ENCODE assay signal across 1 cellular context in the genomic region with DNA sequence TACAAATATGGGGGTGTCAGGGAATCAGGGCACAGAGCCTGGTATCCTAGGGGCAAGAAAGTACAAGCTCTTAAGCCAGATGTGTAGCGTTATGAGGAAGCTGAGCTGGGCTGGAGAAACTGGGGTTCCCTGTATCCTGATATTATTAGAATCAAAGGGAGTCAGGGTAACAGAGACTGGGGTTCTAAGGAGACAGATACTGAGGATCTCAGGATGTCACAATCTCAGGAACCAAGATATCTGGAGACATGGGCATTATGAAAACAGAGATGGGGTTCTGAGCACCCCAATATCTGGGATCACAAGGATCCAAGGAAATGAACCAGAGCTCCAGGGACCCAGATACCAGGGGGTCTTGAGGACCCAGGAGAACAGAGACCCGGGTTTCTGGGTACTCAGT.
TF ChIP-seq lines count a peak whose summit lies in the region.

No MANE protein-coding gene starts in this region.

TF ChIP-seq in SK-N-SH, 30 proteins besides CTCF, POLR2A, EP300 and RAD21 (continued from another document):
- TF ChIP-seq ELF1 (IDR thresholded peaks at IDR 0.05) (no peak), MXI1 (IDR thresholded peaks at IDR 0.05; ENCODE audit: low read depth, low read length) (no peak), MAX (IDR thresholded peaks at IDR 0.05; ENCODE audit: low read depth) (no peak), FOXJ3 (CRISPR knock-in tag; IDR thresholded peaks at IDR 0.05) (no peak), POLR2AphosphoS5 (IDR thresholded peaks at IDR 0.05; ENCODE audit: low read depth, low read length) (no peak), CHD2 (IDR thresholded peaks at IDR 0.05; ENCODE audit: low read length, partially characterized antibody) (no peak), TCF12 (IDR thresholded peaks at IDR 0.05) (no peak), NRF1 (IDR thresholded peaks at IDR 0.05; ENCODE audit: low read depth, low read length) (no peak), JUND (IDR thresholded peaks at IDR 0.05) (no peak), GABPA (IDR thresholded peaks at IDR 0.05; ENCODE audit: low read depth) (no peak), RFX5 (IDR thresholded peaks at IDR 0.05; ENCODE audit: low read length) (no peak)
- TF ChIP-seq, protein P1, sequence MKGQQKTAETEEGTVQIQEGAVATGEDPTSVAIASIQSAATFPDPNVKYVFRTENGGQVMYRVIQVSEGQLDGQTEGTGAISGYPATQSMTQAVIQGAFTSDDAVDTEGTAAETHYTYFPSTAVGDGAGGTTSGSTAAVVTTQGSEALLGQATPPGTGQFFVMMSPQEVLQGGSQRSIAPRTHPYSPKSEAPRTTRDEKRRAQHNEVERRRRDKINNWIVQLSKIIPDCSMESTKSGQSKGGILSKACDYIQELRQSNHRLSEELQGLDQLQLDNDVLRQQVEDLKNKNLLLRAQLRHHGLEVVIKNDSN (IDR thresholded peaks at IDR 0.05; ENCODE audit: borderline replicate concordance, low read depth), result no peak
- TF ChIP-seq, protein P2, sequence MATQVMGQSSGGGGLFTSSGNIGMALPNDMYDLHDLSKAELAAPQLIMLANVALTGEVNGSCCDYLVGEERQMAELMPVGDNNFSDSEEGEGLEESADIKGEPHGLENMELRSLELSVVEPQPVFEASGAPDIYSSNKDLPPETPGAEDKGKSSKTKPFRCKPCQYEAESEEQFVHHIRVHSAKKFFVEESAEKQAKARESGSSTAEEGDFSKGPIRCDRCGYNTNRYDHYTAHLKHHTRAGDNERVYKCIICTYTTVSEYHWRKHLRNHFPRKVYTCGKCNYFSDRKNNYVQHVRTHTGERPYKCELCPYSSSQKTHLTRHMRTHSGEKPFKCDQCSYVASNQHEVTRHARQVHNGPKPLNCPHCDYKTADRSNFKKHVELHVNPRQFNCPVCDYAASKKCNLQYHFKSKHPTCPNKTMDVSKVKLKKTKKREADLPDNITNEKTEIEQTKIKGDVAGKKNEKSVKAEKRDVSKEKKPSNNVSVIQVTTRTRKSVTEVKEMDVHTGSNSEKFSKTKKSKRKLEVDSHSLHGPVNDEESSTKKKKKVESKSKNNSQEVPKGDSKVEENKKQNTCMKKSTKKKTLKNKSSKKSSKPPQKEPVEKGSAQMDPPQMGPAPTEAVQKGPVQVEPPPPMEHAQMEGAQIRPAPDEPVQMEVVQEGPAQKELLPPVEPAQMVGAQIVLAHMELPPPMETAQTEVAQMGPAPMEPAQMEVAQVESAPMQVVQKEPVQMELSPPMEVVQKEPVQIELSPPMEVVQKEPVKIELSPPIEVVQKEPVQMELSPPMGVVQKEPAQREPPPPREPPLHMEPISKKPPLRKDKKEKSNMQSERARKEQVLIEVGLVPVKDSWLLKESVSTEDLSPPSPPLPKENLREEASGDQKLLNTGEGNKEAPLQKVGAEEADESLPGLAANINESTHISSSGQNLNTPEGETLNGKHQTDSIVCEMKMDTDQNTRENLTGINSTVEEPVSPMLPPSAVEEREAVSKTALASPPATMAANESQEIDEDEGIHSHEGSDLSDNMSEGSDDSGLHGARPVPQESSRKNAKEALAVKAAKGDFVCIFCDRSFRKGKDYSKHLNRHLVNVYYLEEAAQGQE (IDR thresholded peaks at IDR 0.05; ENCODE audit: low read depth, low read length), result no peak
- TF ChIP-seq, protein P3, sequence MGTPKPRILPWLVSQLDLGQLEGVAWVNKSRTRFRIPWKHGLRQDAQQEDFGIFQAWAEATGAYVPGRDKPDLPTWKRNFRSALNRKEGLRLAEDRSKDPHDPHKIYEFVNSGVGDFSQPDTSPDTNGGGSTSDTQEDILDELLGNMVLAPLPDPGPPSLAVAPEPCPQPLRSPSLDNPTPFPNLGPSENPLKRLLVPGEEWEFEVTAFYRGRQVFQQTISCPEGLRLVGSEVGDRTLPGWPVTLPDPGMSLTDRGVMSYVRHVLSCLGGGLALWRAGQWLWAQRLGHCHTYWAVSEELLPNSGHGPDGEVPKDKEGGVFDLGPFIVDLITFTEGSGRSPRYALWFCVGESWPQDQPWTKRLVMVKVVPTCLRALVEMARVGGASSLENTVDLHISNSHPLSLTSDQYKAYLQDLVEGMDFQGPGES (IDR thresholded peaks at IDR 0.05; ENCODE audit: low read depth, low read length), result no peak
